ENCODE assay signal across 1 cellular context in the genomic region with DNA sequence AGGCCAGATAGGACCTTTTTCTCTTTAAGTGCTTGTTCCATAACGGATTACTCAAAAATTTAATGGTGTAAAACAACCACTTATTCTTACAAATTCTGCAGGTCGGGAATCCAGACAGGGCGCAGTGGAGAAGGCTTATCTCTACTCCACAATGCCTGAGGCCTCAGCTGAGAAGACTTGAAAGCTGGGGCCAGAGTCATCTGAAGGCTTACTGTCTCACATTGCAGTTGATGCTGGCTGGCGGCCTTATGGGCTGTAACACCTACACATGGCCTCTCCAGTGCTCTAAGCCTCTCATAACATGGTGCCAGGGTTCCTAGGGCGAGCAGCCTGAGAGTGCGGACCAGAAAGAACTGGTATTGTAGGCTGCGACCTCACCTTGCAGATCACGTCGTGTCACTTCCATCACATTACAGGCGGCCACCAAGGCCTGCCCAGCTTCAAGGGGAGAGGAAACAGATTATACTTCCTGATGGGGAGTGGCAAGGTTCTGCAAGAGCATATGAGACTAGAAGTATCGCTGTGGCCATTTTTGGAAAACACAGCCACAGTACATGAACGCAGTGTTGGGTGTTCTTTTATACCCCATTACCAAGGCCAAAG.
TF ChIP-seq lines count a peak whose summit lies in the region.

No MANE protein-coding gene starts in this region.

TF ChIP-seq in H1, 55 proteins besides CTCF, POLR2A, EP300 and RAD21:
- TF ChIP-seq KDM5A (IDR thresholded peaks at IDR 0.05; ENCODE audit: low read length) = no peak
- no peak for TF ChIP-seq BRCA1 (IDR thresholded peaks at IDR 0.05; ENCODE audit: low read depth, low read length)
- TF ChIP-seq CTBP2 (IDR thresholded peaks at IDR 0.05; ENCODE audit: borderline replicate concordance, insufficient read depth, insufficient read length, low read length) = no peak
- TF ChIP-seq CHD2 (IDR thresholded peaks at IDR 0.05; ENCODE audit: low read length) = no peak
- TF ChIP-seq SP1 (IDR thresholded peaks at IDR 0.05; ENCODE audit: low read depth, low read length) = no peak
- TF ChIP-seq, protein P1, sequence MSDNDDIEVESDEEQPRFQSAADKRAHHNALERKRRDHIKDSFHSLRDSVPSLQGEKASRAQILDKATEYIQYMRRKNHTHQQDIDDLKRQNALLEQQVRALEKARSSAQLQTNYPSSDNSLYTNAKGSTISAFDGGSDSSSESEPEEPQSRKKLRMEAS (IDR thresholded peaks at IDR 0.05) = no peak
- no peak for TF ChIP-seq KDM4A (IDR thresholded peaks at IDR 0.05; ENCODE audit: low read depth, low read length, severe bottlenecking)
- TF ChIP-seq CREB1 (IDR thresholded peaks at IDR 0.05) = no peak
